In the genomic region with DNA sequence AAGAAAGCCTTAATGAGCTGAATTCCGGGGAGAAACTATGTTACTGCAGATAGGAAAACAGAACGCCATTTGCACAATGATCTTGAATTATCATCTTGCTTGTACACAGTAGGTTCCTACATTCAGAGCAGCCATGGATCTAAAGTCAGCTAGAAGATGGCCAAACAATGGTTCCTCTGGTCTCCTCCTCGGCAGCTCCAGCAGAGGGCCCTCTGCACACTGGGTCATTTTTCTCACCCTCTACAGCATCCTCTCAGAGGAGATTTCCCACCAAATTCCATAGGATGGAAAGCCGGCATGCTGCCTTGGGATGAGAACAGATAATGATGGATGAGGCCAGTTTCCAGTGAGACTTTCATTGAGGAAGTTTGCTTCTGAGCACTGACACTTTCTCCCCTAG, we compare ENCODE assay signal across 1 cellular context.
TF ChIP-seq lines count a peak whose summit lies in the region.

No MANE protein-coding gene starts in this region.

TF ChIP-seq in K562, 482 proteins besides CTCF, POLR2A, EP300 and RAD21 (continued from another document and continues in another):
- TF ChIP-seq MXI1 (IDR thresholded peaks at IDR 0.05; ENCODE audit: low read depth, low read length) = no peak
- TF ChIP-seq ZNF766 (CRISPR knock-in tag; conservative IDR thresholded peaks at IDR 0.05) = peak; percentile 53; the same call in 1 of the 2 replicates
- no peak for TF ChIP-seq THAP7 (CRISPR knock-in tag; IDR thresholded peaks at IDR 0.05)
- peak; percentile 78; the same call in 1 of the 2 replicates for TF ChIP-seq ERF (CRISPR knock-in tag; IDR thresholded peaks at IDR 0.05)
- no peak for TF ChIP-seq HEY1 (CRISPR knock-in tag; IDR thresholded peaks at IDR 0.05; ENCODE audit: borderline replicate concordance)
- TF ChIP-seq ZNF165 (CRISPR knock-in tag; IDR thresholded peaks at IDR 0.05; ENCODE audit: borderline replicate concordance) = peak; percentile 85; the same call in 1 of the 2 replicates
- no peak for TF ChIP-seq NR4A1 (CRISPR knock-in tag; IDR thresholded peaks at IDR 0.05)
- peak; percentile 77; the same call in 1 of the 2 replicates for TF ChIP-seq NR4A1 (tag; IDR thresholded peaks at IDR 0.05)
- TF ChIP-seq EZH2 (IDR thresholded peaks at IDR 0.05; ENCODE audit: borderline replicate concordance, low read depth, low read length) = no peak
- TF ChIP-seq PTTG1 (tag; IDR thresholded peaks at IDR 0.05; ENCODE audit: low read depth) = peak; percentile 71
- TF ChIP-seq ZNF518B (CRISPR knock-in tag; IDR thresholded peaks at IDR 0.05) = no peak
- TF ChIP-seq ZKSCAN8 (CRISPR knock-in tag; IDR thresholded peaks at IDR 0.05) = no peak
- no peak for TF ChIP-seq ARID3B (CRISPR knock-in tag; IDR thresholded peaks at IDR 0.05; ENCODE audit: borderline replicate concordance)
- TF ChIP-seq ZNF41 (CRISPR knock-in tag; conservative IDR thresholded peaks at IDR 0.05) = peak; percentile 72; the same call in 1 of the 2 replicates
- TF ChIP-seq ESRRB (CRISPR knock-in tag; IDR thresholded peaks at IDR 0.05; ENCODE audit: borderline replicate concordance) = no peak
- TF ChIP-seq, protein P1, sequence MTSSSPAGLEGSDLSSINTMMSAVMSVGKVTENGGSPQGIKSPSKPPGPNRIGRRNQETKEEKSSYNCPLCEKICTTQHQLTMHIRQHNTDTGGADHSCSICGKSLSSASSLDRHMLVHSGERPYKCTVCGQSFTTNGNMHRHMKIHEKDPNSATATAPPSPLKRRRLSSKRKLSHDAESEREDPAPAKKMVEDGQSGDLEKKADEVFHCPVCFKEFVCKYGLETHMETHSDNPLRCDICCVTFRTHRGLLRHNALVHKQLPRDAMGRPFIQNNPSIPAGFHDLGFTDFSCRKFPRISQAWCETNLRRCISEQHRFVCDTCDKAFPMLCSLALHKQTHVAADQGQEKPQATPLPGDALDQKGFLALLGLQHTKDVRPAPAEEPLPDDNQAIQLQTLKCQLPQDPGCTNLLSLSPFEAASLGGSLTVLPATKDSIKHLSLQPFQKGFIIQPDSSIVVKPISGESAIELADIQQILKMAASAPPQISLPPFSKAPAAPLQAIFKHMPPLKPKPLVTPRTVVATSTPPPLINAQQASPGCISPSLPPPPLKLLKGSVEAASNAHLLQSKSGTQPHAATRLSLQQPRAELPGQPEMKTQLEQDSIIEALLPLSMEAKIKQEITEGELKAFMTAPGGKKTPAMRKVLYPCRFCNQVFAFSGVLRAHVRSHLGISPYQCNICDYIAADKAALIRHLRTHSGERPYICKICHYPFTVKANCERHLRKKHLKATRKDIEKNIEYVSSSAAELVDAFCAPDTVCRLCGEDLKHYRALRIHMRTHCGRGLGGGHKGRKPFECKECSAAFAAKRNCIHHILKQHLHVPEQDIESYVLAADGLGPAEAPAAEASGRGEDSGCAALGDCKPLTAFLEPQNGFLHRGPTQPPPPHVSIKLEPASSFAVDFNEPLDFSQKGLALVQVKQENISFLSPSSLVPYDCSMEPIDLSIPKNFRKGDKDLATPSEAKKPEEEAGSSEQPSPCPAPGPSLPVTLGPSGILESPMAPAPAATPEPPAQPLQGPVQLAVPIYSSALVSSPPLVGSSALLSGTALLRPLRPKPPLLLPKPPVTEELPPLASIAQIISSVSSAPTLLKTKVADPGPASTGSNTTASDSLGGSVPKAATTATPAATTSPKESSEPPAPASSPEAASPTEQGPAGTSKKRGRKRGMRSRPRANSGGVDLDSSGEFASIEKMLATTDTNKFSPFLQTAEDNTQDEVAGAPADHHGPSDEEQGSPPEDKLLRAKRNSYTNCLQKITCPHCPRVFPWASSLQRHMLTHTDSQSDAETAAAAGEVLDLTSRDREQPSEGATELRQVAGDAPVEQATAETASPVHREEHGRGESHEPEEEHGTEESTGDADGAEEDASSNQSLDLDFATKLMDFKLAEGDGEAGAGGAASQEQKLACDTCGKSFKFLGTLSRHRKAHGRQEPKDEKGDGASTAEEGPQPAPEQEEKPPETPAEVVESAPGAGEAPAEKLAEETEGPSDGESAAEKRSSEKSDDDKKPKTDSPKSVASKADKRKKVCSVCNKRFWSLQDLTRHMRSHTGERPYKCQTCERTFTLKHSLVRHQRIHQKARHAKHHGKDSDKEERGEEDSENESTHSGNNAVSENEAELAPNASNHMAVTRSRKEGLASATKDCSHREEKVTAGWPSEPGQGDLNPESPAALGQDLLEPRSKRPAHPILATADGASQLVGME (CRISPR knock-in tag; IDR thresholded peaks at IDR 0.05) = 0 out of 2 replicates have a peak, but pooled peaks have one; percentile 68
- TF ChIP-seq RBM39 (optimal IDR thresholded peaks at IDR 0.05; ENCODE audit: low read depth, low read length) = no peak
- TF ChIP-seq SLC30A9 (CRISPR knock-in tag; IDR thresholded peaks at IDR 0.05) = no peak
- TF ChIP-seq NFIX (CRISPR knock-in tag; IDR thresholded peaks at IDR 0.05; ENCODE audit: low read depth) = no peak
- no peak for TF ChIP-seq ZNF146 (CRISPR knock-in tag; IDR thresholded peaks at IDR 0.05; ENCODE audit: unreplicated experiment)
- no peak for TF ChIP-seq RBM14 (IDR thresholded peaks at IDR 0.05; ENCODE audit: borderline replicate concordance, insufficient read depth, low read depth, low read length)
- TF ChIP-seq RFX5 (IDR thresholded peaks at IDR 0.05; ENCODE audit: low read depth, low read length) = no peak
- TF ChIP-seq ZNF76 (CRISPR knock-in tag; IDR thresholded peaks at IDR 0.05; ENCODE audit: borderline replicate concordance) = peak; percentile 72; the same call in 1 of the 2 replicates
- peak; percentile 72; the same call in 1 of the 2 replicates for TF ChIP-seq ZNF449 (CRISPR knock-in tag; IDR thresholded peaks at IDR 0.05)
- TF ChIP-seq, protein P2, sequence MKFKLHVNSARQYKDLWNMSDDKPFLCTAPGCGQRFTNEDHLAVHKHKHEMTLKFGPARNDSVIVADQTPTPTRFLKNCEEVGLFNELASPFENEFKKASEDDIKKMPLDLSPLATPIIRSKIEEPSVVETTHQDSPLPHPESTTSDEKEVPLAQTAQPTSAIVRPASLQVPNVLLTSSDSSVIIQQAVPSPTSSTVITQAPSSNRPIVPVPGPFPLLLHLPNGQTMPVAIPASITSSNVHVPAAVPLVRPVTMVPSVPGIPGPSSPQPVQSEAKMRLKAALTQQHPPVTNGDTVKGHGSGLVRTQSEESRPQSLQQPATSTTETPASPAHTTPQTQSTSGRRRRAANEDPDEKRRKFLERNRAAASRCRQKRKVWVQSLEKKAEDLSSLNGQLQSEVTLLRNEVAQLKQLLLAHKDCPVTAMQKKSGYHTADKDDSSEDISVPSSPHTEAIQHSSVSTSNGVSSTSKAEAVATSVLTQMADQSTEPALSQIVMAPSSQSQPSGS (CRISPR knock-in tag; IDR thresholded peaks at IDR 0.05) = no peak
- no peak for TF ChIP-seq SRSF9 (IDR thresholded peaks at IDR 0.05; ENCODE audit: borderline replicate concordance, low read depth, low read length)
- no peak for TF ChIP-seq ATF1 (CRISPR knock-in tag; IDR thresholded peaks at IDR 0.05)
- no peak for TF ChIP-seq ATF1 (tag; IDR thresholded peaks at IDR 0.05)
- no peak for TF ChIP-seq STAG1 (CRISPR knock-in tag; IDR thresholded peaks at IDR 0.05; ENCODE audit: borderline replicate concordance)
- TF ChIP-seq SMC3 (conservative IDR thresholded peaks at IDR 0.05; ENCODE audit: insufficient read depth, low read depth, low read length) = 0 out of 2 replicates have a peak, but pooled peaks have one; percentile 5
- peak in 1 of 2 experiments; percentile 65; a peak in 1 of 4 replicates for TF ChIP-seq ZNF639 (CRISPR knock-in tag; conservative IDR thresholded peaks at IDR 0.05 in 1 of 2, IDR thresholded peaks at IDR 0.05 in 1 of 2)
- no peak for TF ChIP-seq NRF1 (conservative IDR thresholded peaks at IDR 0.05 in 1 of 2, IDR thresholded peaks at IDR 0.05 in 1 of 2)
- no peak for TF ChIP-seq LARP7 (IDR thresholded peaks at IDR 0.05)
- no peak for TF ChIP-seq KAT2B (IDR thresholded peaks at IDR 0.05; ENCODE audit: low read depth, low read length)
- no peak for TF ChIP-seq ETV6 (IDR thresholded peaks at IDR 0.05; ENCODE audit: borderline replicate concordance in 1 of 2, low read depth in 2 of 2, low read length in 1 of 2)
- TF ChIP-seq ETV6 (CRISPR knock-in tag; IDR thresholded peaks at IDR 0.05; ENCODE audit: borderline replicate concordance) = no peak
- TF ChIP-seq TCF3 (CRISPR knock-in tag; IDR thresholded peaks at IDR 0.05) = no peak
- TF ChIP-seq EWSR1 (IDR thresholded peaks at IDR 0.05; ENCODE audit: borderline replicate concordance, low read depth, partially characterized antibody) = no peak
- peak; percentile 60 for TF ChIP-seq ZNF239 (CRISPR knock-in tag; IDR thresholded peaks at IDR 0.05)
- no peak for TF ChIP-seq KAT7 (CRISPR knock-in tag; IDR thresholded peaks at IDR 0.05; ENCODE audit: borderline replicate concordance)
- TF ChIP-seq RBM34 (IDR thresholded peaks at IDR 0.05; ENCODE audit: borderline replicate concordance, insufficient read depth, low read length) = no peak
- no peak for TF ChIP-seq HNRNPH1 (optimal IDR thresholded peaks at IDR 0.05; ENCODE audit: low read depth, low read length)
- TF ChIP-seq NCOA6 (IDR thresholded peaks at IDR 0.05) = no peak
- TF ChIP-seq TEAD1 (CRISPR knock-in tag; IDR thresholded peaks at IDR 0.05) = peak in 1 of 2 experiments; percentile 55; a peak in 1 of 4 replicates
- TF ChIP-seq ZNF23 (CRISPR knock-in tag; IDR thresholded peaks at IDR 0.05) = no peak
- TF ChIP-seq PYGO2 (tag; IDR thresholded peaks at IDR 0.05) = peak; percentile 90
- TF ChIP-seq FUS (optimal IDR thresholded peaks at IDR 0.05; ENCODE audit: low read depth, low read length) = no peak
- no peak for TF ChIP-seq E2F1 (CRISPR knock-in tag; IDR thresholded peaks at IDR 0.05)
- no peak for TF ChIP-seq RFX7 (CRISPR knock-in tag; IDR thresholded peaks at IDR 0.05)
